Comparison of ENCODE assay signal across 1 cellular context in genomic region chr7:98251844-98252639, GRCh38.
TF ChIP-seq lines count a peak whose summit lies in the region.

Gene TECPR1 (minus strand): TSS chr7:98252232. CDS start chr7:98246146, 6,086 bp downstream.

TF ChIP-seq in K562, 482 proteins besides CTCF, POLR2A, EP300 and RAD21 (continued from another document and continues in another):
- TF ChIP-seq ZSCAN32 (CRISPR knock-in tag; IDR thresholded peaks at IDR 0.05), result no peak
- TF ChIP-seq BDP1 (IDR thresholded peaks at IDR 0.05; ENCODE audit: insufficient read depth, insufficient read length), result no peak
- TF ChIP-seq FOXA3 (CRISPR knock-in tag; conservative IDR thresholded peaks at IDR 0.05 in 1 of 2, IDR thresholded peaks at IDR 0.05 in 1 of 2), result no peak
- TF ChIP-seq, protein P1, sequence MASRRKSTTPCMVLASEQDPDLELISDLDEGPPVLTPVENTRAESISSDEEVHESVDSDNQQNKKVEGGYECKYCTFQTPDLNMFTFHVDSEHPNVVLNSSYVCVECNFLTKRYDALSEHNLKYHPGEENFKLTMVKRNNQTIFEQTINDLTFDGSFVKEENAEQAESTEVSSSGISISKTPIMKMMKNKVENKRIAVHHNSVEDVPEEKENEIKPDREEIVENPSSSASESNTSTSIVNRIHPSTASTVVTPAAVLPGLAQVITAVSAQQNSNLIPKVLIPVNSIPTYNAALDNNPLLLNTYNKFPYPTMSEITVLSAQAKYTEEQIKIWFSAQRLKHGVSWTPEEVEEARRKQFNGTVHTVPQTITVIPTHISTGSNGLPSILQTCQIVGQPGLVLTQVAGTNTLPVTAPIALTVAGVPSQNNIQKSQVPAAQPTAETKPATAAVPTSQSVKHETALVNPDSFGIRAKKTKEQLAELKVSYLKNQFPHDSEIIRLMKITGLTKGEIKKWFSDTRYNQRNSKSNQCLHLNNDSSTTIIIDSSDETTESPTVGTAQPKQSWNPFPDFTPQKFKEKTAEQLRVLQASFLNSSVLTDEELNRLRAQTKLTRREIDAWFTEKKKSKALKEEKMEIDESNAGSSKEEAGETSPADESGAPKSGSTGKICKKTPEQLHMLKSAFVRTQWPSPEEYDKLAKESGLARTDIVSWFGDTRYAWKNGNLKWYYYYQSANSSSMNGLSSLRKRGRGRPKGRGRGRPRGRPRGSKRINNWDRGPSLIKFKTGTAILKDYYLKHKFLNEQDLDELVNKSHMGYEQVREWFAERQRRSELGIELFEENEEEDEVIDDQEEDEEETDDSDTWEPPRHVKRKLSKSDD (conservative IDR thresholded peaks at IDR 0.05; ENCODE audit: low read length), result no peak
- TF ChIP-seq NR2C1 (IDR thresholded peaks at IDR 0.05), result peak; percentile 90
- TF ChIP-seq NR2C1 (tag; IDR thresholded peaks at IDR 0.05), result peak; percentile 76
- TF ChIP-seq SETDB1 (IDR thresholded peaks at IDR 0.05; ENCODE audit: low read length), result no peak
- TF ChIP-seq ZNF212 (CRISPR knock-in tag; IDR thresholded peaks at IDR 0.05), result no peak
- peak; percentile 72; the same call in 1 of the 2 replicates for TF ChIP-seq PHF8 (IDR thresholded peaks at IDR 0.05; ENCODE audit: borderline replicate concordance, low read length)
- TF ChIP-seq USF1 (CRISPR knock-in tag; IDR thresholded peaks at IDR 0.05), result no peak
- no peak for TF ChIP-seq MAFK (IDR thresholded peaks at IDR 0.05; ENCODE audit: low read length)
- TF ChIP-seq ZNF695 (CRISPR knock-in tag; IDR thresholded peaks at IDR 0.05), result no peak
- TF ChIP-seq GATAD2A (IDR thresholded peaks at IDR 0.05), result no peak
- no peak for TF ChIP-seq ZNF217 (CRISPR knock-in tag; IDR thresholded peaks at IDR 0.05)
- TF ChIP-seq HDAC6 (IDR thresholded peaks at IDR 0.05; ENCODE audit: low read depth, low read length), result no peak
- no peak for TF ChIP-seq ID3 (CRISPR knock-in tag; IDR thresholded peaks at IDR 0.05)
- no peak for TF ChIP-seq ID3 (tag; IDR thresholded peaks at IDR 0.05)
- TF ChIP-seq ZBED1 (IDR thresholded peaks at IDR 0.05), result no peak
- TF ChIP-seq, protein P2, sequence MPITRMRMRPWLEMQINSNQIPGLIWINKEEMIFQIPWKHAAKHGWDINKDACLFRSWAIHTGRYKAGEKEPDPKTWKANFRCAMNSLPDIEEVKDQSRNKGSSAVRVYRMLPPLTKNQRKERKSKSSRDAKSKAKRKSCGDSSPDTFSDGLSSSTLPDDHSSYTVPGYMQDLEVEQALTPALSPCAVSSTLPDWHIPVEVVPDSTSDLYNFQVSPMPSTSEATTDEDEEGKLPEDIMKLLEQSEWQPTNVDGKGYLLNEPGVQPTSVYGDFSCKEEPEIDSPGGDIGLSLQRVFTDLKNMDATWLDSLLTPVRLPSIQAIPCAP (CRISPR knock-in tag; IDR thresholded peaks at IDR 0.05; ENCODE audit: borderline replicate concordance), result no peak
- no peak for TF ChIP-seq CHD1 (IDR thresholded peaks at IDR 0.05; ENCODE audit: low read length)
- TF ChIP-seq RFX5 (IDR thresholded peaks at IDR 0.05; ENCODE audit: low read depth, low read length), result no peak
- no peak for TF ChIP-seq ARID3B (CRISPR knock-in tag; IDR thresholded peaks at IDR 0.05; ENCODE audit: borderline replicate concordance)
- TF ChIP-seq MXI1 (IDR thresholded peaks at IDR 0.05; ENCODE audit: low read depth, low read length), result no peak
- no peak for TF ChIP-seq ZNF133 (CRISPR knock-in tag; IDR thresholded peaks at IDR 0.05)
- TF ChIP-seq KLF6 (CRISPR knock-in tag; IDR thresholded peaks at IDR 0.05; ENCODE audit: borderline replicate concordance), result no peak
- TF ChIP-seq ZNF280A (IDR thresholded peaks at IDR 0.05; ENCODE audit: low read depth, partially characterized antibody), result no peak
- TF ChIP-seq E2F8 (IDR thresholded peaks at IDR 0.05; ENCODE audit: low read depth, partially characterized antibody), result peak; percentile 80
- TF ChIP-seq HEY1 (CRISPR knock-in tag; IDR thresholded peaks at IDR 0.05; ENCODE audit: borderline replicate concordance), result no peak
- TF ChIP-seq ARNT (IDR thresholded peaks at IDR 0.05), result no peak
- TF ChIP-seq CEBPZ (IDR thresholded peaks at IDR 0.05; ENCODE audit: borderline replicate concordance, low read depth, low read length), result no peak
- no peak for TF ChIP-seq ZFP30 (CRISPR knock-in tag; IDR thresholded peaks at IDR 0.05; ENCODE audit: borderline replicate concordance)
- TF ChIP-seq HDAC3 (IDR thresholded peaks at IDR 0.05; ENCODE audit: borderline replicate concordance, partially characterized antibody), result no peak
- no peak for TF ChIP-seq POLR2AphosphoS2 (IDR thresholded peaks at IDR 0.05; ENCODE audit: low read length)
- peak; percentile 35 for TF ChIP-seq POLR2B (IDR thresholded peaks at IDR 0.05; ENCODE audit: low read depth, partially characterized antibody)
- no peak for TF ChIP-seq SFPQ (IDR thresholded peaks at IDR 0.05; ENCODE audit: low read depth, low read length)
- no peak for TF ChIP-seq SREBF1 (IDR thresholded peaks at IDR 0.05; ENCODE audit: borderline replicate concordance, low read depth, low read length)
- TF ChIP-seq ADNP (tag; IDR thresholded peaks at IDR 0.05), result no peak
- TF ChIP-seq TEAD1 (CRISPR knock-in tag; IDR thresholded peaks at IDR 0.05), result no peak
- no peak for TF ChIP-seq ZSCAN29 (IDR thresholded peaks at IDR 0.05)
- TF ChIP-seq FOS (IDR thresholded peaks at IDR 0.05; ENCODE audit: extremely low read depth, insufficient read length), result peak; percentile 85
- TF ChIP-seq TCF7L2 (IDR thresholded peaks at IDR 0.05; ENCODE audit: low read depth, low read length), result no peak
- TF ChIP-seq, protein P3, sequence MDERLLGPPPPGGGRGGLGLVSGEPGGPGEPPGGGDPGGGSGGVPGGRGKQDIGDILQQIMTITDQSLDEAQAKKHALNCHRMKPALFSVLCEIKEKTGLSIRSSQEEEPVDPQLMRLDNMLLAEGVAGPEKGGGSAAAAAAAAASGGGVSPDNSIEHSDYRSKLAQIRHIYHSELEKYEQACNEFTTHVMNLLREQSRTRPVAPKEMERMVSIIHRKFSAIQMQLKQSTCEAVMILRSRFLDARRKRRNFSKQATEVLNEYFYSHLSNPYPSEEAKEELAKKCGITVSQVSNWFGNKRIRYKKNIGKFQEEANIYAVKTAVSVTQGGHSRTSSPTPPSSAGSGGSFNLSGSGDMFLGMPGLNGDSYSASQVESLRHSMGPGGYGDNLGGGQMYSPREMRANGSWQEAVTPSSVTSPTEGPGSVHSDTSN (CRISPR knock-in tag; IDR thresholded peaks at IDR 0.05; ENCODE audit: low read depth), result no peak
- TF ChIP-seq, protein P3 (tag; conservative IDR thresholded peaks at IDR 0.05; ENCODE audit: low read depth), result no peak
- no peak for TF ChIP-seq ZNF785 (CRISPR knock-in tag; IDR thresholded peaks at IDR 0.05)
- TF ChIP-seq SMARCE1 (IDR thresholded peaks at IDR 0.05), result no peak
- peak; percentile 94 for TF ChIP-seq GABPA (tag; conservative IDR thresholded peaks at IDR 0.05; ENCODE audit: low read depth)
- TF ChIP-seq WHSC1 (IDR thresholded peaks at IDR 0.05; ENCODE audit: low read length), result no peak
